ENCODE assay signal across 9 cellular contexts in the genomic region with DNA sequence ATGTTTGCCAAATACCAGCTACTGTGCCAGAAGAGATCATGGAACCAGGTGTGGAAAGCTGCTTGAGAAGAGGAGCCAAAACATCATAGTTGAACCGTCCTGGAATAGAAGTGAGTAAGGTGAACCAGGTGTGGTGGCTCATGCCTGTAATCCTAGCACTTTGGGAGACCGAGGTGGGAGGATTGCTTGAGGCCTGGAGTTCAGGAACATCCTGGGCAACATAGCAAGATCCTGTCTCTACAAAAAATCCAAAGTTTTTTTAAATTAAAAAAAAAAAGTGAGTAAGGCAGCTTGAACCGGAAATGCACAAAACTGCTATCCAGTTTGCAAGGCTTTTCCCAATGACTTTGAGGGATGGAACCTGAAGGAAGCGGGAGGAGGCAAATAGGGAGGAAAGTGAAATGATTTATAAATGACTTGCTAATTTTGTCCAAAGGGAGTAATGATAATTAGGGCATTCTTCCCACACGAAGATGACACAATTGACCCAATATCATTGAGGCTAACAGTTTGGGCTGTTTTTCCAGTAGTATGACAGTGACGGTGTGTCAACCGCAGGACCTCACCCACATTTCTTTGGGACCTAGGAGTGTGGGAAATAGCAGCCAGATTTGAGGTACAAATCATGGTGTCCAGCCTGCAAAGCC. TPM values are rescaled to one million over a fixed set of nuclear protein-coding genes. Genes with fewer than 3 reads are reported as not detected.
DNase-seq lines count a peak whose midpoint lies in the region; ATAC-seq and TF ChIP-seq lines count a peak whose summit lies in the region.
"Had no signal": no experiment of that assay in that cellular context is flagged by ENCODE, and none has a peak within 500 bp of the region (broad histone marks: within the 10 kb centered on the region; RNA-seq: fewer than 3 reads in every experiment).

No MANE protein-coding gene starts in this region.

- peaks cover 35% of the 10 kb centered on the region for H3K4me1 Mint-ChIP-seq in stimulated activated naive CD8-positive, alpha-beta T cell treated with anti-CD3 and anti-CD28 coated beads, Interleukin-15, amount 100 ng/mL, for 72 hours

- H3K27me3 ChIP-seq in esophagus (ENCODE audit: control insufficient read depth in 1 of 2, insufficient read depth in 2 of 2, low read length in 2 of 2) (no peaks in the 10 kb centered on the region), neural cell (ENCODE audit: insufficient read depth, low read depth, low read length) (no peaks in the 10 kb centered on the region)

- ATAC-seq in stimulated activated naive CD8-positive, alpha-beta T cell treated with anti-CD3 and anti-CD28 coated beads, Interleukin-15, amount 100 ng/mL, for 72 hours: no peak
- ATAC-seq in stimulated activated naive CD8-positive, alpha-beta T cell treated with anti-CD3 and anti-CD28 coated beads, Interleukin-15, Interleukin-2, amounts not matched to agents 100 U/mL and 50 U/mL, for 24 hours: no peak
- ATAC-seq in GM18517 (IDR thresholded peaks at IDR 0.05; ENCODE audit: unreplicated experiment) (no peak), HG02798 (IDR thresholded peaks at IDR 0.05; ENCODE audit: poor library complexity, unreplicated experiment) (no peak), HG02852 (IDR thresholded peaks at IDR 0.05; ENCODE audit: unreplicated experiment) (no peak)

- no peaks in the 10 kb centered on the region for H4K20me1 ChIP-seq in neural cell (ENCODE audit: insufficient read depth)

- TF ChIP-seq RAD21 in neural cell (conservative IDR thresholded peaks at IDR 0.05): no peak

- no peak overlapping the region for H3K9ac ChIP-seq in neural cell (ENCODE audit: low read length)

- no peaks in the 10 kb centered on the region for H3K9me2 ChIP-seq in neural cell (ENCODE audit: insufficient read depth, low read length)

- H3K36me3 ChIP-seq in esophagus (ENCODE audit: control insufficient read depth in 2 of 2, insufficient read depth in 2 of 2, low read length in 1 of 2) (no peaks in the 10 kb centered on the region), neural cell (ENCODE audit: insufficient read depth, low read length) (no peaks in the 10 kb centered on the region)

- no peaks in the 10 kb centered on the region for H3K9me3 ChIP-seq in esophagus (ENCODE audit: control insufficient read depth in 2 of 2, insufficient read depth in 1 of 2, low read depth in 1 of 2, low read length in 1 of 2)
- H3K9me3 ChIP-seq in neural cell (ENCODE audit: low read length): no peaks in the 10 kb centered on the region

- H3K9me3 Mint-ChIP-seq in stimulated activated naive CD8-positive, alpha-beta T cell treated with anti-CD3 and anti-CD28 coated beads, Interleukin-15, amount 100 ng/mL, for 72 hours: no peaks in the 10 kb centered on the region

- peak overlapping the region; percentile 78 to 86 for H3K4me3 Mint-ChIP-seq in stimulated activated naive CD8-positive, alpha-beta T cell treated with anti-CD3 and anti-CD28 coated beads, Interleukin-15, amount 100 ng/mL, for 72 hours

- no peak for TF ChIP-seq CTCF in neural cell (IDR thresholded peaks at IDR 0.05; ENCODE audit: poor library complexity, severe bottlenecking)

- no peak for DNase-seq in stimulated activated naive CD8-positive, alpha-beta T cell treated with anti-CD3 and anti-CD28 coated beads, Interleukin-15, amount 100 ng/mL, for 72 hours
- no peak for DNase-seq in stimulated activated naive CD8-positive, alpha-beta T cell treated with anti-CD3 and anti-CD28 coated beads, Interleukin-15, Interleukin-2, amounts not matched to agents 100 U/mL and 50 U/mL, for 24 hours
- no peak for DNase-seq in NCI-H510A treated with DMSO at 0.1 percent for 48 hours (lab: John Stamatoyannopoulos, UW)
- DNase-seq: NCI-H82 had no signal

- H3K4me1 ChIP-seq in esophagus (ENCODE audit: control insufficient read depth in 2 of 2, insufficient read depth in 2 of 2, low read length in 1 of 2): peaks cover 0 to 2% of the 10 kb centered on the region in 2 donors

- WGBS in esophagus, 2 donors: 65 to 67% methylated on average over 7 of the region's 7 CpGs

- H3F3A ChIP-seq in neural cell (ENCODE audit: insufficient read depth, low read length, poor library complexity, severe bottlenecking): no peaks in the 10 kb centered on the region

- no peak for TF ChIP-seq EP300 in neural cell (conservative IDR thresholded peaks at IDR 0.05; ENCODE audit: poor library complexity, severe bottlenecking)

- no peak overlapping the region for H3K4me3 ChIP-seq in esophagus (ENCODE audit: low read depth in 1 of 2, low read length in 2 of 2)
- peak overlapping the region; percentile 94 for H3K4me3 ChIP-seq in neural cell (ENCODE audit: low read length)

- no peak overlapping the region for H2AFZ ChIP-seq in neural cell (ENCODE audit: low read depth, low read length)

- H3K27ac Mint-ChIP-seq in stimulated activated naive CD8-positive, alpha-beta T cell treated with anti-CD3 and anti-CD28 coated beads, Interleukin-15, amount 100 ng/mL, for 72 hours: no peak overlapping the region

- peaks cover 29% of the 10 kb centered on the region for H3K27me3 Mint-ChIP-seq in stimulated activated naive CD8-positive, alpha-beta T cell treated with anti-CD3 and anti-CD28 coated beads, Interleukin-15, amount 100 ng/mL, for 72 hours

- peak overlapping the region; percentile 52 for H3K4me2 ChIP-seq in neural cell (ENCODE audit: low read length)

- H3K79me2 ChIP-seq in neural cell (replicated peaks; ENCODE audit: insufficient read depth, low read length): peaks cover 48% of the 10 kb centered on the region

- H3K27ac ChIP-seq in esophagus (ENCODE audit: low read depth in 2 of 2, low read length in 1 of 2): peak overlapping the region; percentile 88 to 89
- no peak overlapping the region for H3K27ac ChIP-seq in neural cell (ENCODE audit: low read length)

TF ChIP-seq in neural cell, 6 proteins besides CTCF, POLR2A, EP300 and RAD21:
- TF ChIP-seq EZH2 (IDR thresholded peaks at IDR 0.05; ENCODE audit: borderline replicate concordance, insufficient read depth, low read length, poor library complexity, severe bottlenecking) (no peak), SMC3 (conservative IDR thresholded peaks at IDR 0.05; ENCODE audit: poor library complexity) (no peak), POLR2AphosphoS5 (IDR thresholded peaks at IDR 0.05) (no peak), REST (IDR thresholded peaks at IDR 0.05; ENCODE audit: borderline replicate concordance) (no peak), TAF1 (IDR thresholded peaks at IDR 0.05; ENCODE audit: low read depth) (no peak), MXI1 (conservative IDR thresholded peaks at IDR 0.05; ENCODE audit: poor library complexity, severe bottlenecking) (no peak)

RNA-seq across cellular contexts. Expression of gene CNN3, which starts 1.5 kb away (rescaled TPM):
- polyA plus RNA-seq in esophagus (100 to 1,000 TPM; 101 to 104 TPM), neural cell (105 and 106 TPM in 2 replicates)
- 96.7 and 107 TPM in 2 replicates for polyA minus RNA-seq in neural cell
